In genomic region chr16:27345201-27345600, GRCh38 we compare ENCODE assay signal across 24 cellular contexts. TPM values are rescaled to one million over a fixed set of nuclear protein-coding genes. Genes with fewer than 3 reads are reported as not detected.
"Had no signal": no experiment of that assay in that cellular context is flagged by ENCODE, and none has a peak within 500 bp of the region (broad histone marks: within the 10 kb centered on the region; RNA-seq: fewer than 3 reads in every experiment).

No MANE protein-coding gene starts in this region.

- H3K9ac ChIP-seq: parathyroid adenoma had no signal

- H3K27ac Mint-ChIP-seq: activated CD4-positive, alpha-beta memory T cell treated with anti-CD3 and anti-CD28 coated beads, Interleukin-2, amount 10 ng/mL, durations not matched to agents 7 days and 5 days; natural killer cell treated with Interleukin-12 subunit alpha and Interleukin-12 subunit beta and Interleukin-15 and Interleukin-18, amount 100 ng/mL, for 72 hours; stimulated activated naive CD8-positive, alpha-beta T cell treated with anti-CD3 and anti-CD28 coated beads, Interleukin-15, Interleukin-2, amounts not matched to agents 100 ng/mL and 50 ng/mL, for 24 hours had no signal

- H2AFZ ChIP-seq: parathyroid adenoma had no signal

- H3K4me1 ChIP-seq: breast epithelium, thyroid gland had no signal

- H3K9me3 Mint-ChIP-seq: activated CD4-positive, alpha-beta memory T cell treated with anti-CD3 and anti-CD28 coated beads, Interleukin-2, amount 10 ng/mL, durations not matched to agents 7 days and 5 days; activated CD4-positive, alpha-beta T cell treated with anti-CD3 and anti-CD28 coated beads, Interleukin-2, amount 10 ng/mL, durations not matched to agents 24 days and 14 days; activated T-helper 17 cell treated with anti-CD3 and anti-CD28 coated beads, Interleukin-2, amount 50 U/mL, for 72 hours; central memory CD8-positive, alpha-beta T cell; effector memory CD8-positive, alpha-beta T cell; natural killer cell treated with Interleukin-12 subunit alpha and Interleukin-12 subunit beta and Interleukin-15 and Interleukin-18, amount 100 ng/mL, for 72 hours; stimulated activated naive CD8-positive, alpha-beta T cell treated with anti-CD3 and anti-CD28 coated beads, Interleukin-15, Interleukin-2, amounts not matched to agents 100 ng/mL and 50 ng/mL, for 24 hours had no signal

- DNase-seq: activated CD4-positive, alpha-beta memory T cell treated with anti-CD3 and anti-CD28 coated beads, Interleukin-2, amount 10 ng/mL, durations not matched to agents 7 days and 5 days; activated CD4-positive, alpha-beta T cell treated with anti-CD3 and anti-CD28 coated beads, Interleukin-2, amount 10 ng/mL, durations not matched to agents 24 days and 14 days; dorsolateral prefrontal cortex; effector memory CD8-positive, alpha-beta T cell; hippocampal formation; kidney glomerular epithelial cell; left lung; right cardiac atrium; stimulated activated CD4-positive, alpha-beta T cell treated with anti-CD3 and anti-CD28 coated beads, Interleukin-12 subunit alpha, Interleukin-12 subunit beta, amount 100 ng/mL, for 4 hours; stimulated activated CD4-positive, alpha-beta T cell treated with anti-CD3 and anti-CD28 coated beads, Interleukin-4, amount 100 ng/mL, for 4 hours; substantia nigra; SW 1271; thyroid gland had no signal

- H3K27me3 Mint-ChIP-seq: activated CD4-positive, alpha-beta memory T cell treated with anti-CD3 and anti-CD28 coated beads, Interleukin-2, amount 10 ng/mL, durations not matched to agents 7 days and 5 days; activated CD4-positive, alpha-beta T cell treated with anti-CD3 and anti-CD28 coated beads, Interleukin-2, amount 10 ng/mL, durations not matched to agents 24 days and 14 days; activated T-helper 17 cell treated with anti-CD3 and anti-CD28 coated beads, Interleukin-2, amount 50 U/mL, for 72 hours; central memory CD8-positive, alpha-beta T cell; effector memory CD8-positive, alpha-beta T cell; natural killer cell treated with Interleukin-12 subunit alpha and Interleukin-12 subunit beta and Interleukin-15 and Interleukin-18, amount 100 ng/mL, for 72 hours; stimulated activated naive CD8-positive, alpha-beta T cell treated with anti-CD3 and anti-CD28 coated beads, Interleukin-15, Interleukin-2, amounts not matched to agents 100 ng/mL and 50 ng/mL, for 24 hours had no signal

- H3K36me3 ChIP-seq: breast epithelium had no signal

- H3K4me3 Mint-ChIP-seq: activated CD4-positive, alpha-beta memory T cell treated with anti-CD3 and anti-CD28 coated beads, Interleukin-2, amount 10 ng/mL, durations not matched to agents 7 days and 5 days; activated CD4-positive, alpha-beta T cell treated with anti-CD3 and anti-CD28 coated beads, Interleukin-2, amount 10 ng/mL, durations not matched to agents 24 days and 14 days; activated T-helper 17 cell treated with anti-CD3 and anti-CD28 coated beads, Interleukin-2, amount 50 U/mL, for 72 hours; central memory CD8-positive, alpha-beta T cell; effector memory CD8-positive, alpha-beta T cell; natural killer cell treated with Interleukin-12 subunit alpha and Interleukin-12 subunit beta and Interleukin-15 and Interleukin-18, amount 100 ng/mL, for 72 hours; stimulated activated naive CD8-positive, alpha-beta T cell treated with anti-CD3 and anti-CD28 coated beads, Interleukin-15, Interleukin-2, amounts not matched to agents 100 ng/mL and 50 ng/mL, for 24 hours had no signal

- H3K27ac ChIP-seq: breast epithelium, dorsolateral prefrontal cortex, parathyroid adenoma, thyroid gland, VCaP had no signal

- H3K4me3 ChIP-seq: breast epithelium, dorsolateral prefrontal cortex, left lung, lung, thyroid gland had no signal

- H3K27me3 ChIP-seq: breast epithelium, dorsolateral prefrontal cortex, left lung, thyroid gland had no signal

- ATAC-seq: activated CD4-positive, CD25-positive, alpha-beta regulatory T cell treated with anti-CD3 and anti-CD28 coated beads, Interleukin-2, amount 50 U/mL, for 24 hours; activated T-helper 17 cell treated with anti-CD3 and anti-CD28 coated beads, Interleukin-2, amount 50 U/mL, for 72 hours; effector memory CD8-positive, alpha-beta T cell; esophagus mucosa; left lung; natural killer cell treated with Interleukin-12 subunit alpha and Interleukin-12 subunit beta and Interleukin-15 and Interleukin-18, amount 100 ng/mL, for 72 hours had no signal

- H3K9me3 ChIP-seq: breast epithelium, left lung, thyroid gland had no signal

RNA-seq across cellular contexts. Expression of gene IL21R, which starts 56.8 kb away (rescaled TPM):
- total RNA-seq: endothelial cell of umbilical vein had no signal
